Comparison of ENCODE assay signal across 9 cellular contexts in genomic region chr7:66847879-66848810, GRCh38.
A peak's percentile ranks its signal among the peaks of the same experiment; 100 is the strongest.
DNase-seq lines count a peak whose midpoint lies in the region; ATAC-seq and TF ChIP-seq lines count a peak whose summit lies in the region.
"Had no signal": no experiment of that assay in that cellular context is flagged by ENCODE, and none has a peak within 500 bp of the region (broad histone marks: within the 10 kb centered on the region; RNA-seq: fewer than 3 reads in every experiment).

No MANE protein-coding gene starts in this region.

- no peak overlapping the region for H3K4me3 ChIP-seq in A673 (ENCODE audit: low read depth, low read length, poor library complexity, severe bottlenecking)
- no peak overlapping the region for H3K4me3 ChIP-seq in iPS-20b (ENCODE audit: low read length)
- H3K4me3 ChIP-seq in colonic mucosa, result no peak overlapping the region
- H3K4me3 ChIP-seq: upper lobe of right lung had no signal

- no TSS peak for BruUV-seq in A673 (replicated peaks; lab: Mats Ljungman, UMichigan)

- H3K4me1 Mint-ChIP-seq in WTC11, result peaks cover 37% of the 10 kb centered on the region

- CTCF ChIA-PET in A673 (lab: Charles Lee) (no interaction called here), WTC11 (lab: Charles Lee) (interaction anchor here (0.9 to 2.5 kb wide), 2 partner anchors 25 to 57 kb away, joined by 4 to 15 read pairs; no protein-coding TSS in a partner anchor)

- H3K27ac Mint-ChIP-seq in WTC11, result peak overlapping the region; percentile 98

- H3K27ac ChIP-seq in A673 (ENCODE audit: low read depth, low read length, poor library complexity, severe bottlenecking), result peak overlapping the region; percentile 39
- peak overlapping the region; percentile 86 for H3K27ac ChIP-seq in iPS-20b (ENCODE audit: low read length)
- no peak overlapping the region for H3K27ac ChIP-seq in colonic mucosa
- H3K27ac ChIP-seq: upper lobe of right lung had no signal

- peak overlapping the region; percentile 55 for H3K4me3 Mint-ChIP-seq in WTC11

- peak; percentile 51 for DNase-seq in A673 (ENCODE audit: low spot score)
- peak; percentile 79 for DNase-seq in HT1080 (ENCODE audit: low read depth)
- DNase-seq in WTC11 (ENCODE audit: low spot score), result peak; percentile 33
- DNase-seq in DMS153 (lab: John Stamatoyannopoulos, UW), result no peak
- no peak for DNase-seq in colonic mucosa
- DNase-seq in activated gamma-delta T cell (lab: John Stamatoyannopoulos, UW), result no peak
- DNase-seq: upper lobe of right lung had no signal

- H3K27me3 ChIP-seq in A673 (replicated peaks; ENCODE audit: insufficient read depth, low read depth, low read length, poor library complexity) (no peaks in the 10 kb centered on the region), iPS-20b (ENCODE audit: insufficient read depth, low read length) (no peaks in the 10 kb centered on the region), colonic mucosa (no peaks in the 10 kb centered on the region)
- H3K27me3 ChIP-seq: upper lobe of right lung had no signal

- intact Hi-C loops in A673 (cut with micrococcal nuclease; ENCODE audit: unreplicated experiment), result loop anchor here (10.0 kb wide), 1 partner anchor 147 kb away; the partner anchor contains the start of genes SBDS and TYW1
- intact Hi-C loops in colonic mucosa (cut with DNase I), result loop anchor here (10.0 kb wide), 1 partner anchor 147 kb away; the partner anchor contains the start of genes SBDS and TYW1

- no peak for TF ChIP-seq CTCF in A673 (conservative IDR thresholded peaks at IDR 0.05; ENCODE audit: low read depth, low read length)
- TF ChIP-seq CTCF in WTC11 (IDR thresholded peaks at IDR 0.05), result no peak
- TF ChIP-seq CTCF in colonic mucosa (IDR thresholded peaks at IDR 0.05), result no peak

- H3K36me3 ChIP-seq in A673 (ENCODE audit: insufficient read depth, low read length, poor library complexity, severe bottlenecking) (no peaks in the 10 kb centered on the region), iPS-20b (ENCODE audit: insufficient read depth, low read depth, low read length) (no peaks in the 10 kb centered on the region), colonic mucosa (no peaks in the 10 kb centered on the region)
- H3K36me3 ChIP-seq: upper lobe of right lung had no signal

- H3K9me3 ChIP-seq in A673 (ENCODE audit: low read depth, low read length, poor library complexity, severe bottlenecking) (no peaks in the 10 kb centered on the region), iPS-20b (ENCODE audit: insufficient read depth, low read depth, low read length) (no peaks in the 10 kb centered on the region), colonic mucosa (no peaks in the 10 kb centered on the region)
- H3K9me3 ChIP-seq: upper lobe of right lung had no signal

- H3K9ac ChIP-seq in iPS-20b (ENCODE audit: low read depth, low read length), result peak overlapping the region; percentile 77; the same call in 1 of the 2 replicates
- no peak overlapping the region for H3K9ac ChIP-seq in colonic mucosa (ENCODE audit: low read depth in 2 of 2, low read length in 2 of 2)

- ATAC-seq in WTC11 (peak; percentile 10), GM21423 (IDR thresholded peaks at IDR 0.05; ENCODE audit: unreplicated experiment) (no peak)
- ATAC-seq: upper lobe of right lung had no signal

- POLR2A ChIA-PET in A673 (lab: Charles Lee; ENCODE audit: low non-redundant PET), result no interaction called here
- POLR2A ChIA-PET in WTC11 (lab: Charles Lee), result no interaction called here

- H3K4me1 ChIP-seq in A673 (ENCODE audit: insufficient read depth, low read length, poor library complexity, severe bottlenecking), result peaks cover 6% of the 10 kb centered on the region
- peaks cover 6% of the 10 kb centered on the region; the same call in 1 of the 2 replicates for H3K4me1 ChIP-seq in iPS-20b (ENCODE audit: insufficient read depth, low read length)
- H3K4me1 ChIP-seq in colonic mucosa, result peaks cover 4% of the 10 kb centered on the region

- no peaks in the 10 kb centered on the region for H3K9me3 Mint-ChIP-seq in WTC11

- H3K36me3 Mint-ChIP-seq in WTC11, result no peaks in the 10 kb centered on the region

- H3K27me3 Mint-ChIP-seq in WTC11 (ENCODE audit: low read depth), result no peaks in the 10 kb centered on the region

TF ChIP-seq in WTC11, 78 proteins besides CTCF, POLR2A, EP300 and RAD21:
- peak; percentile 71 for TF ChIP-seq GABPB1 (CRISPR knock-in tag; IDR thresholded peaks at IDR 0.05)
- TF ChIP-seq ZNF423 (CRISPR knock-in tag; IDR thresholded peaks at IDR 0.05), result no peak
- TF ChIP-seq SOX15 (CRISPR knock-in tag; IDR thresholded peaks at IDR 0.05), result no peak
TF ChIP-seq in WTC11: peak in this region for 1.

Comparison
In these comparisons a context has a peak if more than half of its experiments do, and no peak if none do; other contexts are left out.
1. DNase-seq: peak in A673 (single experiment), HT1080 (single experiment) and WTC11 (single experiment); none in DMS153 (single experiment), colonic mucosa (single experiment) and activated gamma-delta T cell (single experiment).